ENCODE assay signal across 10 cellular contexts in the genomic region with DNA sequence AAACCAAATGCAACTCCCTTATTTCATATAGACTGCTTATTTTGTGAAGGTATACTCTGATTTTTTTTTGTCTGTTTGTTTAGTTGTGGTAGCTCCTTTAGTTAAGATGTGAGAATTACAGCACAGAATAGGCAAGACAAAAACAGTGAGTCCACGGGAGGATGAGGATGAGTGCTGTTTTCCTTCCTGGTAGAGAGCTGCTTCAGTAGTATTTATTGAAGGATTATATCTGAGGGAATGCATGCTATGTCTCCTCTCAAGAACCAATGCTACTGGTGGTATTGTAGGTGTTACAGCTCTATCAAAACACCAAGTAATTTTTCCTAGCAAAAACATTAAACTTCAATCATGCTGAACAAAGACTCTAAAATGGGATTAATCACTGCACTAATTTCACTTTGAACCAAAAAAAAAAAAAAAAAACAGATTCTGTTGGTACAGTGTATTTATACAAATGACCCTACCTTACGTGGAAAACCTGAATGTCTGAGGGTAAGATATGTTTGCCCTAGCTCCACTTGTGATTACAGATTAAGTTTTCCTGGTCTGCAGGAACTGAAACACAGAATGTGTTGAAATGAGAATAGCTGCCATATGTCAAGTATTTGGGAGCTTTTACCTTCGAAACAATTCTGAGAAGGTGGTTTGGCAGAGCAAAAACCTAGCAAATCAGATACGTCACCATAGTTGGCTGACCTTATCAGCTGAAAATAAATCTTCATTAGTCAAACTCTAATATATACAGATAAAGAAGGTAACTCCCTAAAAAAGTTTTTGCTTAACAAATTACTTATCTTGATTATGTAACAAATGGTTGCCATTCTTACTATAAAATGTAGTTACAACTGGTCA. TPM values are rescaled to one million over a fixed set of nuclear protein-coding genes. Genes with fewer than 3 reads are reported as not detected.
A peak's percentile ranks its signal among the peaks of the same experiment; 100 is the strongest.
DNase-seq lines count a peak whose midpoint lies in the region; ATAC-seq and TF ChIP-seq lines count a peak whose summit lies in the region.
"Had no signal": no experiment of that assay in that cellular context is flagged by ENCODE, and none has a peak within 500 bp of the region (broad histone marks: within the 10 kb centered on the region; RNA-seq: fewer than 3 reads in every experiment).

No MANE protein-coding gene starts in this region.

- H3K36me3 ChIP-seq in breast epithelium, result no peaks in the 10 kb centered on the region
- H3K36me3 ChIP-seq in left ventricle myocardium inferior, result no peaks in the 10 kb centered on the region
- H3K36me3 ChIP-seq: prostate gland had no signal

- peaks cover 2% of the 10 kb centered on the region for H3K36me3 Mint-ChIP-seq in activated CD8-positive, alpha-beta memory T cell treated with anti-CD3 and anti-CD28 coated beads, Interleukin-2, amount 10 ng/mL, durations not matched to agents 7 days and 5 days

- H3K4me3 ChIP-seq in breast epithelium (peak overlapping the region in 2 of 3 donors; percentile 20 to 36), left ventricle myocardium inferior (no peak overlapping the region)
- H3K4me3 ChIP-seq: prostate gland had no signal

- peak overlapping the region in 1 of 2 donors; percentile 63 for H3K27ac ChIP-seq in breast epithelium
- H3K27ac ChIP-seq in left ventricle myocardium inferior (replicated peaks), result no peak overlapping the region
- H3K27ac ChIP-seq: prostate gland had no signal

- H3K27me3 Mint-ChIP-seq in activated CD8-positive, alpha-beta memory T cell treated with anti-CD3 and anti-CD28 coated beads, Interleukin-2, amount 10 ng/mL, durations not matched to agents 7 days and 5 days, result no peaks in the 10 kb centered on the region
- no peaks in the 10 kb centered on the region for H3K27me3 Mint-ChIP-seq in stimulated activated naive CD8-positive, alpha-beta T cell treated with anti-CD3 and anti-CD28 coated beads, Interleukin-15, amount 100 ng/mL, for 72 hours

- H3K4me3 Mint-ChIP-seq in activated CD8-positive, alpha-beta memory T cell treated with anti-CD3 and anti-CD28 coated beads, Interleukin-2, amount 10 ng/mL, durations not matched to agents 7 days and 5 days, result peak overlapping the region; percentile 39
- peak overlapping the region; percentile 27 to 65 for H3K4me3 Mint-ChIP-seq in stimulated activated naive CD8-positive, alpha-beta T cell treated with anti-CD3 and anti-CD28 coated beads, Interleukin-15, amount 100 ng/mL, for 72 hours

- H3K4me1 Mint-ChIP-seq in activated CD8-positive, alpha-beta memory T cell treated with anti-CD3 and anti-CD28 coated beads, Interleukin-2, amount 10 ng/mL, durations not matched to agents 7 days and 5 days, result peaks cover 22% of the 10 kb centered on the region
- H3K4me1 Mint-ChIP-seq in stimulated activated naive CD8-positive, alpha-beta T cell treated with anti-CD3 and anti-CD28 coated beads, Interleukin-15, amount 100 ng/mL, for 72 hours, result peaks cover 30% of the 10 kb centered on the region

- no peak overlapping the region for H3K27ac Mint-ChIP-seq in activated CD8-positive, alpha-beta memory T cell treated with anti-CD3 and anti-CD28 coated beads, Interleukin-2, amount 10 ng/mL, durations not matched to agents 7 days and 5 days
- no peak overlapping the region for H3K27ac Mint-ChIP-seq in stimulated activated naive CD8-positive, alpha-beta T cell treated with anti-CD3 and anti-CD28 coated beads, Interleukin-15, amount 100 ng/mL, for 72 hours

- CTCF ChIA-PET in activated CD8-positive, alpha-beta memory T cell treated with anti-CD3 and anti-CD28 coated beads, Interleukin-2, amount 10 ng/mL, durations not matched to agents 7 days and 5 days (lab: Charles Lee), result interaction anchor here (1.0 to 1.5 kb wide), 2 partner anchors 20 to 21 kb away, joined by 3 to 4 read pairs; no protein-coding TSS in a partner anchor

- ATAC-seq in activated CD8-positive, alpha-beta memory T cell treated with anti-CD3 and anti-CD28 coated beads, Interleukin-2, amount 10 ng/mL, durations not matched to agents 7 days and 5 days, result no peak
- peak; percentile 19 for ATAC-seq in HG02973 (IDR thresholded peaks at IDR 0.05; ENCODE audit: unreplicated experiment)
- no peak for ATAC-seq in stimulated activated naive CD8-positive, alpha-beta T cell treated with anti-CD3 and anti-CD28 coated beads, Interleukin-15, amount 100 ng/mL, for 72 hours

- TF ChIP-seq CTCF in breast epithelium (IDR thresholded peaks at IDR 0.05), result no peak
- no peak for TF ChIP-seq CTCF in left ventricle myocardium inferior (IDR thresholded peaks at IDR 0.05; ENCODE audit: borderline replicate concordance)

- H3K9me3 Mint-ChIP-seq in activated CD8-positive, alpha-beta memory T cell treated with anti-CD3 and anti-CD28 coated beads, Interleukin-2, amount 10 ng/mL, durations not matched to agents 7 days and 5 days (ENCODE audit: low read depth), result no peaks in the 10 kb centered on the region
- H3K9me3 Mint-ChIP-seq in stimulated activated naive CD8-positive, alpha-beta T cell treated with anti-CD3 and anti-CD28 coated beads, Interleukin-15, amount 100 ng/mL, for 72 hours, result no peaks in the 10 kb centered on the region

- H3K9me3 ChIP-seq in breast epithelium (no peaks in the 10 kb centered on the region), left ventricle myocardium inferior (replicated peaks) (no peaks in the 10 kb centered on the region)
- H3K9me3 ChIP-seq: prostate gland had no signal

- intact Hi-C loops in breast epithelium (cut with DNase I; ENCODE audit: low total_unique reads) (no loop called here), left ventricle myocardium inferior (cut with micrococcal nuclease) (no loop called here)

- no peak for TF ChIP-seq POLR2A in breast epithelium (IDR thresholded peaks at IDR 0.05)

- H3K27me3 ChIP-seq in breast epithelium, result no peaks in the 10 kb centered on the region
- no peaks in the 10 kb centered on the region for H3K27me3 ChIP-seq in left ventricle myocardium inferior (ENCODE audit: low read depth)

- no peaks in the 10 kb centered on the region for H3K4me1 ChIP-seq in breast epithelium
- H3K4me1 ChIP-seq in left ventricle myocardium inferior, result peaks cover 22% of the 10 kb centered on the region
- H3K4me1 ChIP-seq: prostate gland had no signal

- DNase-seq in activated CD8-positive, alpha-beta memory T cell treated with anti-CD3 and anti-CD28 coated beads, Interleukin-2, amount 10 ng/mL, durations not matched to agents 7 days and 5 days, result no peak
- DNase-seq in activated CD8-positive, alpha-beta memory T cell treated with anti-CD3 and anti-CD28 coated beads, Interleukin-2, amount 50 U/mL, for 48 hours, result no peak
- DNase-seq in breast epithelium (ENCODE audit: low spot score in 2 of 2) (no peak), left ventricle myocardium inferior (no peak), NCI-H1417 treated with DMSO at 0.1 percent for 48 hours (lab: John Stamatoyannopoulos, UW) (no peak), SK-N-DZ (ENCODE audit: low spot score) (no peak)
- DNase-seq in stimulated activated naive CD8-positive, alpha-beta T cell treated with anti-CD3 and anti-CD28 coated beads, Interleukin-15, amount 100 ng/mL, for 72 hours, result no peak
- DNase-seq: NCI-H1092 had no signal

RNA-seq across cellular contexts. Expression of gene PPP3CA, which starts 40.3 kb away (rescaled TPM):
- 10 to 100 TPM; 30.4 to 50.9 TPM for total RNA-seq in activated CD8-positive, alpha-beta memory T cell treated with anti-CD3 and anti-CD28 coated beads, Interleukin-2, amount 10 ng/mL, durations not matched to agents 7 days and 5 days
- total RNA-seq in breast epithelium (10 to 100 TPM; 32.4 to 59.6 (median 47.8) TPM), left ventricle myocardium inferior (16.7 TPM)
- polyA plus RNA-seq in SK-N-DZ (2014; cell fraction: cytosol; rRNA removed), result 20.1 and 20.9 TPM in 2 replicates
- 15.6 and 17.6 TPM in 2 replicates for polyA plus RNA-seq in SK-N-DZ (2014; cell fraction: nucleus; rRNA removed)
